Comparison of ENCODE assay signal across 8 cellular contexts in genomic region chr11:61297741-61298140, GRCh38. TPM values are rescaled to one million over a fixed set of nuclear protein-coding genes. Genes with fewer than 3 reads are reported as not detected.
DNase-seq lines count a peak whose midpoint lies in the region; ATAC-seq, FAIRE-seq and TF ChIP-seq lines count a peak whose summit lies in the region.

No MANE protein-coding gene starts in this region.

- WGBS in HepG2 (ENCODE audit: low lambda C conversion rate) = 63% methylated on average over 5 of the region's 5 CpGs

- DNase-seq in ACHN (peak; percentile 50), HFF-Myc (ENCODE audit: extremely low read depth, low read depth) (peak; percentile 87), brain microvascular endothelial cell (peak; percentile 92), HepG2 (ENCODE audit: low spot score) (peak; percentile 29), NCI-H774 (lab: John Stamatoyannopoulos, UW) (no peak), T-helper 9 cell (no peak)

- TF ChIP-seq EP300 in HepG2 (IDR thresholded peaks at IDR 0.05; ENCODE audit: low read depth in 2 of 2, low read length in 2 of 2) (no peak), HepG2 (CRISPR knock-in tag; IDR thresholded peaks at IDR 0.05; ENCODE audit: borderline replicate concordance) (no peak)

- H3K4me1 ChIP-seq in HepG2 (ENCODE audit: insufficient read depth, low read length) = peaks cover 52% of the 10 kb centered on the region

- ATAC-seq in HepG2 (no peak), GM21717 (IDR thresholded peaks at IDR 0.05; ENCODE audit: unreplicated experiment) (no peak), GM18909 (IDR thresholded peaks at IDR 0.05; ENCODE audit: poor library complexity, unreplicated experiment) (no peak)

- H3K36me3 ChIP-seq in brain microvascular endothelial cell (replicated peaks) = peaks cover 38% of the 10 kb centered on the region
- H3K36me3 ChIP-seq in HepG2 (replicated peaks in 1 of 2; ENCODE audit: control insufficient read depth in 1 of 2, insufficient read depth in 2 of 2, low read length in 2 of 2) = peaks cover 21 to 41% of the 10 kb centered on the region in 2 experiments; a peak in 4 of 5 replicates

- BruUV-seq in HepG2 (replicated peaks; lab: Mats Ljungman, UMichigan) = no TSS peak

- TF ChIP-seq CTCF in HFF-Myc (IDR thresholded peaks at IDR 0.05; ENCODE audit: low read depth, low read length, missing control alignments) = no peak
- TF ChIP-seq CTCF in brain microvascular endothelial cell (IDR thresholded peaks at IDR 0.05; ENCODE audit: low read depth, low read length, missing control alignments) = no peak
- TF ChIP-seq CTCF in HepG2 (CRISPR knock-in tag; IDR thresholded peaks at IDR 0.05) = no peak

- no peak for TF ChIP-seq RAD21 in HepG2 (CRISPR knock-in tag; IDR thresholded peaks at IDR 0.05)

- peaks cover 4% of the 10 kb centered on the region; the same call in 1 of the 2 replicates for H4K20me1 ChIP-seq in HepG2 (ENCODE audit: insufficient read depth, low read length)

- CTCF ChIA-PET in HepG2 (lab: Yijun Ruan, JAX; ENCODE audit: low intra/inter-chr PET ratio, low total read pairs) = no interaction called here

- H3K79me2 ChIP-seq in HepG2 (ENCODE audit: insufficient read depth, low read length) = peaks cover 24% of the 10 kb centered on the region

- H3K9ac ChIP-seq in HepG2 (ENCODE audit: insufficient read depth, low read depth, low read length) = 0 out of 2 replicates have a peak overlapping the region, but pooled peaks have one; percentile 60

- H3K4me2 ChIP-seq in HepG2 (ENCODE audit: low read depth, low read length) = peak overlapping the region; percentile 70; the same call in 1 of the 2 replicates

- H3K4me3 ChIP-seq in HFF-Myc (replicated peaks; ENCODE audit: low read depth, low read length) (no peak overlapping the region), brain microvascular endothelial cell (ENCODE audit: low read depth, low read length) (no peak overlapping the region), HepG2 (replicated peaks in 1 of 3; ENCODE audit: insufficient read depth in 1 of 3, low read depth in 2 of 3, low read length in 3 of 3) (peak overlapping the region in 1 of 3 experiments; percentile 2; a peak in 1 of 6 replicates)

- POLR2A ChIA-PET in HepG2 (lab: Yijun Ruan, JAX) = interaction anchor here (1.3 to 2.2 kb wide), 3 partner anchors 14 to 64 kb away, joined by 3 to 17 read pairs (median 9); partner anchors contain the start of genes CYB561A3 and TMEM138

- no peak overlapping the region for H2AFZ ChIP-seq in HepG2 (ENCODE audit: low read length)

- no peak for TF ChIP-seq POLR2A in HepG2 (IDR thresholded peaks at IDR 0.05; ENCODE audit: insufficient read depth in 1 of 2, low read depth in 2 of 2, low read length in 2 of 2)

- no peak for FAIRE-seq in HepG2 (lab: Jason Lieb, UNC)

- in situ Hi-C loops in ACHN (cut with HindIII; ENCODE audit: low pct_ligation_motif_present, low pct_unique_long_range_greater_than_20kb, low sequenced_read_pairs) (no loop called here), brain microvascular endothelial cell (cut with HindIII; ENCODE audit: low pct_ligation_motif_present, low sequenced_read_pairs) (no loop called here), HepG2 (cut with HindIII; ENCODE audit: extremely low pct_ligation_motif_present, low pct_unique_long_range_greater_than_20kb) (no loop called here)

- no peaks in the 10 kb centered on the region for H3K9me3 ChIP-seq in HepG2 (ENCODE audit: low read length)

- intact Hi-C loops in HepG2 (cut with micrococcal nuclease; ENCODE audit: unreplicated experiment) = loop anchor here (2.0 kb wide), 1 partner anchor 37 kb away; no protein-coding TSS in a partner anchor

- H3K27ac ChIP-seq in brain microvascular endothelial cell = peak overlapping the region; percentile 74
- peak overlapping the region; percentile 89 for H3K27ac ChIP-seq in HepG2 (ENCODE audit: extremely low read length, insufficient read depth, low read length)

- H3K27me3 ChIP-seq in brain microvascular endothelial cell (replicated peaks) = no peaks in the 10 kb centered on the region
- H3K27me3 ChIP-seq in HepG2 (ENCODE audit: control insufficient read depth in 1 of 2, insufficient read depth in 2 of 2, low read length in 2 of 2) = no peaks in the 10 kb centered on the region; a peak in 1 of 5 replicates

RNA-seq across cellular contexts. Expression of gene VWCE, which starts 2.6 kb away (rescaled TPM):
- 10.4 and 27.6 TPM in 2 replicates for total RNA-seq in HepG2 (2016; rRNA removed; fragmentation: Illumina TruSeq; extraction: Trizol)
- 21.1 and 23.2 TPM in 2 replicates for total RNA-seq in HepG2 (2016; cell fraction: cytosol; rRNA removed; fragmentation: Illumina TruSeq; extraction: Trizol; ENCODE audit: low read depth)
- total RNA-seq in HepG2 (2016; cell fraction: insoluble cytoplasmic fraction; rRNA removed; fragmentation: Illumina TruSeq; extraction: Trizol) = 9.5 and 29.7 TPM in 2 replicates
- total RNA-seq in HepG2 (2016; cell fraction: membrane; rRNA removed; fragmentation: Illumina TruSeq; extraction: Trizol) = 16.2 and 16.5 TPM in 2 replicates
- total RNA-seq in HepG2 (2016; cell fraction: nucleus; rRNA removed; fragmentation: Illumina TruSeq; extraction: Trizol) = 45.6 and 50.3 TPM in 2 replicates
- 58.3 and 59.7 TPM in 2 replicates for polyA plus RNA-seq in HepG2 (2011; rRNA removed)
- 16.1 and 23.9 TPM in 2 replicates for polyA plus RNA-seq in HepG2 (2011; cell fraction: cytosol; rRNA removed)
- 269 and 312 TPM in 2 replicates for polyA plus RNA-seq in HepG2 (2011; cell fraction: nucleus; rRNA removed)
- 91.9 and 92.4 TPM in 2 replicates for polyA plus RNA-seq in HepG2 (2012)
- polyA plus RNA-seq in HepG2 (2016; cell fraction: cytosol; fragmentation: Illumina TruSeq; extraction: Trizol; ENCODE audit: low read depth) = 7.3 and 7.8 TPM in 2 replicates
- 16.7 and 20.6 TPM in 2 replicates for polyA plus RNA-seq in HepG2 (2016; cell fraction: insoluble cytoplasmic fraction; fragmentation: Illumina TruSeq; extraction: Trizol; ENCODE audit: low read depth)
- 11.9 and 13.4 TPM in 2 replicates for polyA plus RNA-seq in HepG2 (2016; cell fraction: membrane; fragmentation: Illumina TruSeq; extraction: Trizol; ENCODE audit: low read depth)
- 214 and 228 TPM in 2 replicates for polyA plus RNA-seq in HepG2 (2016; cell fraction: nucleus; fragmentation: Illumina TruSeq; extraction: Trizol; ENCODE audit: insufficient read depth, low read depth)
- polyA minus RNA-seq in HepG2 (2011; rRNA and poly(A)+ RNA removed; ENCODE audit: low replicate concordance) = 0.94 and 72.8 TPM in 2 replicates
- polyA minus RNA-seq in HepG2 (2011; cell fraction: cytosol; rRNA and poly(A)+ RNA removed) = 17.8 and 19.7 TPM in 2 replicates
- 60.5 and 66.8 TPM in 2 replicates for polyA minus RNA-seq in HepG2 (2011; cell fraction: nucleus; rRNA and poly(A)+ RNA removed)

RNA-seq across cellular contexts. Expression of gene DDB1, which starts 35.2 kb away (rescaled TPM):
- 266 and 292 TPM in 2 replicates for total RNA-seq in HepG2 (2016; rRNA removed; fragmentation: Illumina TruSeq; extraction: Trizol)
- total RNA-seq in HepG2 (2016; cell fraction: cytosol; rRNA removed; fragmentation: Illumina TruSeq; extraction: Trizol; ENCODE audit: low read depth) = 44.8 and 45.1 TPM in 2 replicates
- total RNA-seq in HepG2 (2016; cell fraction: insoluble cytoplasmic fraction; rRNA removed; fragmentation: Illumina TruSeq; extraction: Trizol) = 272 and 286 TPM in 2 replicates
- total RNA-seq in HepG2 (2016; cell fraction: membrane; rRNA removed; fragmentation: Illumina TruSeq; extraction: Trizol) = 67.0 and 70.3 TPM in 2 replicates
- 147 and 162 TPM in 2 replicates for total RNA-seq in HepG2 (2016; cell fraction: nucleus; rRNA removed; fragmentation: Illumina TruSeq; extraction: Trizol)
- 175 and 217 TPM in 2 replicates for polyA plus RNA-seq in HepG2 (2011; rRNA removed)
- 205 and 216 TPM in 2 replicates for polyA plus RNA-seq in HepG2 (2011; cell fraction: cytosol; rRNA removed)
- 144 and 152 TPM in 2 replicates for polyA plus RNA-seq in HepG2 (2011; cell fraction: nucleus; rRNA removed)
- 123 and 153 TPM in 2 replicates for polyA plus RNA-seq in HepG2 (2012)
- polyA plus RNA-seq in HepG2 (2016; cell fraction: cytosol; fragmentation: Illumina TruSeq; extraction: Trizol; ENCODE audit: low read depth) = 13.5 and 15.8 TPM in 2 replicates
- 239 and 252 TPM in 2 replicates for polyA plus RNA-seq in HepG2 (2016; cell fraction: insoluble cytoplasmic fraction; fragmentation: Illumina TruSeq; extraction: Trizol; ENCODE audit: low read depth)
- 34.0 and 38.3 TPM in 2 replicates for polyA plus RNA-seq in HepG2 (2016; cell fraction: membrane; fragmentation: Illumina TruSeq; extraction: Trizol; ENCODE audit: low read depth)
- polyA plus RNA-seq in HepG2 (2016; cell fraction: nucleus; fragmentation: Illumina TruSeq; extraction: Trizol; ENCODE audit: insufficient read depth, low read depth) = 168 and 174 TPM in 2 replicates
- 584 and 611 TPM in 2 replicates for polyA minus RNA-seq in HepG2 (2011; rRNA and poly(A)+ RNA removed; ENCODE audit: low replicate concordance)
- polyA minus RNA-seq in HepG2 (2011; cell fraction: cytosol; rRNA and poly(A)+ RNA removed) = 276 and 305 TPM in 2 replicates
- polyA minus RNA-seq in HepG2 (2011; cell fraction: nucleus; rRNA and poly(A)+ RNA removed) = 187 and 203 TPM in 2 replicates

RNA-seq across cellular contexts. Expression of gene TKFC, which starts 35.3 kb away (rescaled TPM):
- total RNA-seq in HepG2 (2016; rRNA removed; fragmentation: Illumina TruSeq; extraction: Trizol) = 173 and 197 TPM in 2 replicates
- 25.7 and 34.7 TPM in 2 replicates for total RNA-seq in HepG2 (2016; cell fraction: cytosol; rRNA removed; fragmentation: Illumina TruSeq; extraction: Trizol; ENCODE audit: low read depth)
- total RNA-seq in HepG2 (2016; cell fraction: insoluble cytoplasmic fraction; rRNA removed; fragmentation: Illumina TruSeq; extraction: Trizol) = 152 and 194 TPM in 2 replicates
- 38.7 and 39.8 TPM in 2 replicates for total RNA-seq in HepG2 (2016; cell fraction: membrane; rRNA removed; fragmentation: Illumina TruSeq; extraction: Trizol)
- 130 and 153 TPM in 2 replicates for total RNA-seq in HepG2 (2016; cell fraction: nucleus; rRNA removed; fragmentation: Illumina TruSeq; extraction: Trizol)
- polyA plus RNA-seq in HepG2 (2011; rRNA removed) = 147 and 237 TPM in 2 replicates
- 67.4 and 90.7 TPM in 2 replicates for polyA plus RNA-seq in HepG2 (2011; cell fraction: cytosol; rRNA removed)
- 653 and 783 TPM in 2 replicates for polyA plus RNA-seq in HepG2 (2011; cell fraction: nucleus; rRNA removed)
- 226 and 325 TPM in 2 replicates for polyA plus RNA-seq in HepG2 (2012)
- polyA plus RNA-seq in HepG2 (2016; cell fraction: cytosol; fragmentation: Illumina TruSeq; extraction: Trizol; ENCODE audit: low read depth) = 15.1 and 18.3 TPM in 2 replicates
- 134 and 173 TPM in 2 replicates for polyA plus RNA-seq in HepG2 (2016; cell fraction: insoluble cytoplasmic fraction; fragmentation: Illumina TruSeq; extraction: Trizol; ENCODE audit: low read depth)
- polyA plus RNA-seq in HepG2 (2016; cell fraction: membrane; fragmentation: Illumina TruSeq; extraction: Trizol; ENCODE audit: low read depth) = 31.3 and 33.9 TPM in 2 replicates
- 236 and 246 TPM in 2 replicates for polyA plus RNA-seq in HepG2 (2016; cell fraction: nucleus; fragmentation: Illumina TruSeq; extraction: Trizol; ENCODE audit: insufficient read depth, low read depth)
- polyA minus RNA-seq in HepG2 (2011; rRNA and poly(A)+ RNA removed; ENCODE audit: low replicate concordance) = 121 and 450 TPM in 2 replicates
- polyA minus RNA-seq in HepG2 (2011; cell fraction: cytosol; rRNA and poly(A)+ RNA removed) = 129 and 149 TPM in 2 replicates
- polyA minus RNA-seq in HepG2 (2011; cell fraction: nucleus; rRNA and poly(A)+ RNA removed) = 181 and 214 TPM in 2 replicates

RNA-seq across cellular contexts. Expression of gene PGA5, which starts 56.8 kb away (rescaled TPM):
- not detected in 2 replicates for total RNA-seq in HepG2 (2016; rRNA removed; fragmentation: Illumina TruSeq; extraction: Trizol)
- not detected in 2 replicates for total RNA-seq in HepG2 (2016; cell fraction: cytosol; rRNA removed; fragmentation: Illumina TruSeq; extraction: Trizol; ENCODE audit: low read depth)
- total RNA-seq in HepG2 (2016; cell fraction: insoluble cytoplasmic fraction; rRNA removed; fragmentation: Illumina TruSeq; extraction: Trizol) = not detected in 2 replicates
- not detected in 2 replicates for total RNA-seq in HepG2 (2016; cell fraction: membrane; rRNA removed; fragmentation: Illumina TruSeq; extraction: Trizol)
- not detected in 2 replicates for total RNA-seq in HepG2 (2016; cell fraction: nucleus; rRNA removed; fragmentation: Illumina TruSeq; extraction: Trizol)
- polyA plus RNA-seq in HepG2 (2011; rRNA removed) = not detected in 2 replicates
- not detected in 2 replicates for polyA plus RNA-seq in HepG2 (2011; cell fraction: cytosol; rRNA removed)
- not detected in 2 replicates for polyA plus RNA-seq in HepG2 (2011; cell fraction: nucleus; rRNA removed)
- 0.53 and 0.99 TPM in 2 replicates for polyA plus RNA-seq in HepG2 (2012)
- polyA plus RNA-seq in HepG2 (2016; cell fraction: cytosol; fragmentation: Illumina TruSeq; extraction: Trizol; ENCODE audit: low read depth) = not detected in 2 replicates
- polyA plus RNA-seq in HepG2 (2016; cell fraction: insoluble cytoplasmic fraction; fragmentation: Illumina TruSeq; extraction: Trizol; ENCODE audit: low read depth) = not detected in 2 replicates
- polyA plus RNA-seq in HepG2 (2016; cell fraction: membrane; fragmentation: Illumina TruSeq; extraction: Trizol; ENCODE audit: low read depth) = not detected in 2 replicates
- not detected in 2 replicates for polyA plus RNA-seq in HepG2 (2016; cell fraction: nucleus; fragmentation: Illumina TruSeq; extraction: Trizol; ENCODE audit: insufficient read depth, low read depth)
- not detected in 2 replicates for polyA minus RNA-seq in HepG2 (2011; rRNA and poly(A)+ RNA removed; ENCODE audit: low replicate concordance)
- polyA minus RNA-seq in HepG2 (2011; cell fraction: cytosol; rRNA and poly(A)+ RNA removed) = not detected in 2 replicates
- not detected in 2 replicates for polyA minus RNA-seq in HepG2 (2011; cell fraction: nucleus; rRNA and poly(A)+ RNA removed)

Comparison
In these comparisons a context has a peak if more than half of its experiments do, and no peak if none do; other contexts are left out.
1. DNase-seq: peak in ACHN (single experiment), HFF-Myc (single experiment), brain microvascular endothelial cell (single experiment) and HepG2 (single experiment); none in NCI-H774 (single experiment) and T-helper 9 cell (single experiment).